8 cellular contexts compared by ENCODE assay signal in genomic region chr9:10104796-10105195, GRCh38.
"Had no signal": no experiment of that assay in that cellular context is flagged by ENCODE, and none has a peak within 500 bp of the region (broad histone marks: within the 10 kb centered on the region; RNA-seq: fewer than 3 reads in every experiment).

No MANE protein-coding gene starts in this region.

- FAIRE-seq: G401.6, GM12878, GM12891, GM12892, GM18507, GM19239 had no signal

- DNase-seq: GDM1, GF-D8 had no signal

- ATAC-seq: GM12878 had no signal

- H3K4me3 ChIP-seq: GM12878 had no signal
